In the genomic region with DNA sequence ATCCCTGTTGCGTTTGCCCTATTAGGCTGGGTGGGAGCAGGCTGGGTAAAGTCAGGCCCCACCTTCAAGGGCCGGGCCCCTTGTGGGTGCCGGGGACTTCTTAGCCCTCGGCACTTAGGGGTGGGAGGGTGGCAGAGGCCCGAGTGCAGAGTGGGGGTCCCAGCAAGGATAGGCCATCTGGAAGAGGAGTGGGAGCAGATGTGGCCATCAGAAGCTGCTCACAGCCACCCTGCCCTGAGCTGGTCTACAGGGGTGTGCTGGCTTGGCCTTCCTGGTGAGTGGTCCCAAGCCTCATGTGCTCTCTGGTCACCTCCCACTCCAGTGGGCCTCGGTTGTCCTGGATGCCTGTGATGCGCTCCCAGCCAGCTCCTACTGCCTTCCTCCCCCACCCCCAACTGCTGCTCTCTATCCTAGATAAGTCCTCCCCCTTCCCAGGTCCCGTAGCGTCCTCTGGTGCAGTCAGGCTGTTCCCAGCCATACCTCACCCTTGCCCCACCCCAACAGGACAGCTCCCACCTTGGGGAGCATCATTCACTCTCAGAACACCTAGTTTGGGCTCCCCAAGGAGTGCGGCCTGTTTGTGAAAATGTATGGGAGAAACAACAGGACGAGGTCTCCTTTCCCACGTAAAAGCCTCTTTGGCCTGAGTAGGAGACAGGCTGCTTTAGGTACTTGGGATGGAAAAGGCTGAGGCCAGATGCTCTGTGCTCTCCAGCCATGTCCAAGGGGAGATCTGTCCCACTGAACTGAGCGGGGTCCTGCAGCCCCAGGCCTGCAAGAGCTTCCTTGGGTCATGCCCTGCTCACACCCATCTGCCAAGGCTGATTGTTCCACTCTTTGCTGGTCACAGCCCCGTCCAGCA, we compare ENCODE assay signal across 17 cellular contexts. TPM values are rescaled to one million over a fixed set of nuclear protein-coding genes. Genes with fewer than 3 reads are reported as not detected.
A peak's percentile ranks its signal among the peaks of the same experiment; 100 is the strongest.
DNase-seq lines count a peak whose midpoint lies in the region; ATAC-seq and TF ChIP-seq lines count a peak whose summit lies in the region.
"Had no signal": no experiment of that assay in that cellular context is flagged by ENCODE, and none has a peak within 500 bp of the region (broad histone marks: within the 10 kb centered on the region; RNA-seq: fewer than 3 reads in every experiment).

No MANE protein-coding gene starts in this region.

- TF ChIP-seq CTCF in mammary epithelial cell (conservative IDR thresholded peaks at IDR 0.05 in 1 of 2, IDR thresholded peaks at IDR 0.05 in 1 of 2; ENCODE audit: extremely low read depth in 1 of 2, insufficient read depth in 1 of 2, low read depth in 1 of 2, low read length in 2 of 2), result no peak
- no peak for TF ChIP-seq CTCF in nephron progenitor cell (IDR thresholded peaks at IDR 0.05)
- no peak for TF ChIP-seq CTCF in suprapubic skin (IDR thresholded peaks at IDR 0.05)

- H4K20me1 ChIP-seq in mammary epithelial cell (ENCODE audit: insufficient read depth, low read length), result no peaks in the 10 kb centered on the region

- no peak overlapping the region for H3K4me2 ChIP-seq in mammary epithelial cell (ENCODE audit: insufficient read depth, low read depth, low read length)
- H3K4me2 ChIP-seq: KMS-11 had no signal

- H3K4me1 Mint-ChIP-seq in nephron progenitor cell, result peaks cover 37% of the 10 kb centered on the region

- H3K4me3 ChIP-seq in mammary epithelial cell (replicated peaks in 1 of 3; ENCODE audit: insufficient read depth in 1 of 3, low read depth in 2 of 3, low read length in 3 of 3) (no peak overlapping the region), suprapubic skin (no peak overlapping the region)
- H3K4me3 ChIP-seq: GM12878 had no signal

- H3K4me1 ChIP-seq in mammary epithelial cell (ENCODE audit: insufficient read depth, low read length), result peaks cover 40% of the 10 kb centered on the region
- H3K4me1 ChIP-seq in suprapubic skin, result peaks cover 77% of the 10 kb centered on the region
- H3K4me1 ChIP-seq: Caco-2 had no signal

- H3K27me3 Mint-ChIP-seq in nephron progenitor cell (ENCODE audit: low read depth, poor library complexity), result peaks cover 6% of the 10 kb centered on the region

- no peak overlapping the region for H3K4me3 Mint-ChIP-seq in nephron progenitor cell

- H3K27ac ChIP-seq in mammary epithelial cell (ENCODE audit: insufficient read depth, low read depth, low read length) (no peak overlapping the region), suprapubic skin (peak overlapping the region; percentile 44)
- H3K27ac ChIP-seq: KMS-11 had no signal

- H3K36me3 Mint-ChIP-seq in nephron progenitor cell (ENCODE audit: low read depth), result no peaks in the 10 kb centered on the region

- in situ Hi-C loops in mammary epithelial cell (cut with MboI; ENCODE audit: low sequenced_read_pairs in 2 of 2), result no loop called here

- no peaks in the 10 kb centered on the region for H3K27me3 ChIP-seq in mammary epithelial cell (ENCODE audit: insufficient read depth, low read length)
- no peaks in the 10 kb centered on the region for H3K27me3 ChIP-seq in suprapubic skin

- peak overlapping the region; percentile 69 for H3K27ac Mint-ChIP-seq in nephron progenitor cell

- no peak for TF ChIP-seq EP300 in suprapubic skin (IDR thresholded peaks at IDR 0.05)

- peak; percentile 9 for DNase-seq in left cardiac atrium
- DNase-seq in Right ventricle myocardium superior, result no peak
- DNase-seq in mammary epithelial cell, result no peak
- DNase-seq in nephron progenitor cell, result no peak
- peak in 1 of 2 donors; percentile 54 for DNase-seq in suprapubic skin (ENCODE audit: low spot score in 2 of 2)
- DNase-seq in EL, result no peak
- DNase-seq in head of caudate nucleus, result no peak
- DNase-seq in stimulated activated CD4-positive, alpha-beta T cell treated with anti-CD3 and anti-CD28 coated beads, Interleukin-15, amount 100 ng/mL, for 24 hours, result no peak
- DNase-seq: Caco-2; HCEC 1CT; MM.1S; NCI-H1105; NCI-H187; NK-92 treated with Interleukin-12 subunit alpha and Interleukin-12 subunit beta, amount 100 ng/mL, for 24 hours; OCI-M1 had no signal

- CTCF ChIA-PET in mammary epithelial cell (lab: Charles Lee; ENCODE audit: low non-redundant PET), result no interaction called here

- H3K36me3 ChIP-seq in mammary epithelial cell (ENCODE audit: insufficient read depth, low read length) (no peaks in the 10 kb centered on the region), suprapubic skin (no peaks in the 10 kb centered on the region)

- H3K9ac ChIP-seq in mammary epithelial cell (ENCODE audit: insufficient read depth, low read length), result no peak overlapping the region
- H3K9ac ChIP-seq: KMS-11 had no signal

- dilution Hi-C loops in mammary epithelial cell (cut with HindIII; ENCODE audit: low sequenced_read_pairs), result no loop called here

- no peak for TF ChIP-seq POLR2A in suprapubic skin (IDR thresholded peaks at IDR 0.05)

- BruUV-seq in mammary epithelial cell (replicated peaks; lab: Mats Ljungman, UMichigan), result no TSS peak

- 92% methylated on average over 11 of the region's 14 CpGs for WGBS in mammary epithelial cell (ENCODE audit: low coverage, missing lambda C conversion rate)
- WGBS in suprapubic skin, result 83% methylated on average over 10 of the region's 14 CpGs

- intact Hi-C loops in left cardiac atrium (cut with DNase I) (no loop called here), Right ventricle myocardium superior (cut with DNase I) (no loop called here), mammary epithelial cell (cut with micrococcal nuclease) (loop anchor here (1.0 kb wide), 1 partner anchor 206 kb away; no protein-coding TSS in a partner anchor), head of caudate nucleus (cut with DNase I) (no loop called here)

- ATAC-seq in left cardiac atrium, result no peak
- ATAC-seq in Right ventricle myocardium superior (ENCODE audit: poor library complexity), result no peak
- ATAC-seq: GM12878 had no signal

- H3K9me3 Mint-ChIP-seq in nephron progenitor cell, result no peaks in the 10 kb centered on the region

- no peaks in the 10 kb centered on the region for H3K9me3 ChIP-seq in mammary epithelial cell (replicated peaks; ENCODE audit: insufficient read depth, low read length)
- no peaks in the 10 kb centered on the region for H3K9me3 ChIP-seq in suprapubic skin
- H3K9me3 ChIP-seq: Caco-2 had no signal

- H2AFZ ChIP-seq in mammary epithelial cell (ENCODE audit: low read depth, low read length), result peak overlapping the region; percentile 8

- H3K79me2 ChIP-seq in mammary epithelial cell (ENCODE audit: insufficient read depth, low read length), result no peaks in the 10 kb centered on the region

RNA-seq across cellular contexts. Expression of a gene that starts 24.9 kb away (rescaled TPM):
- total RNA-seq in left cardiac atrium (10 to 100 TPM; 18.6 to 20.4 TPM), Right ventricle myocardium superior (23.2 TPM), mammary epithelial cell (100 to 1,000 TPM; 104 to 156 TPM), suprapubic skin (10 to 100 TPM; 48.4 to 77.9 (median 59.4) TPM)
- 82.4 TPM for polyA plus RNA-seq in mammary epithelial cell
- 125 TPM for polyA minus RNA-seq in mammary epithelial cell
